In genomic region chr5:74342189-74342588, GRCh38 we compare ENCODE assay signal across 1 cellular context.
TF ChIP-seq lines count a peak whose summit lies in the region.

No MANE protein-coding gene starts in this region.

TF ChIP-seq in SK-N-SH treated with all-trans-retinoic acid at 6 μM for 48 hours, 23 proteins besides CTCF, POLR2A, EP300 and RAD21 (continued from another document):
- no peak for TF ChIP-seq TSHZ2 (CRISPR knock-in tag; IDR thresholded peaks at IDR 0.05)
- no peak for TF ChIP-seq SNAI2 (CRISPR knock-in tag; IDR thresholded peaks at IDR 0.05)
